In genomic region chr20:50464026-50464724, GRCh38 we compare ENCODE assay signal across 1 cellular context.
TF ChIP-seq lines count a peak whose summit lies in the region.

No MANE protein-coding gene starts in this region.

TF ChIP-seq in K562, 482 proteins besides CTCF, POLR2A, EP300 and RAD21 (continued from another document and continues in another):
- TF ChIP-seq ZBTB2 (IDR thresholded peaks at IDR 0.05), result no peak
- no peak for TF ChIP-seq NCOA1 (IDR thresholded peaks at IDR 0.05; ENCODE audit: low read depth)
- TF ChIP-seq SOX6 (IDR thresholded peaks at IDR 0.05), result no peak
- no peak for TF ChIP-seq NR4A1 (CRISPR knock-in tag; IDR thresholded peaks at IDR 0.05)
- no peak for TF ChIP-seq NR4A1 (tag; IDR thresholded peaks at IDR 0.05)
- 0 out of 2 replicates have a peak, but pooled peaks have one; percentile 36 for TF ChIP-seq SP1 (CRISPR knock-in tag; IDR thresholded peaks at IDR 0.05)
- no peak for TF ChIP-seq ZNF316 (IDR thresholded peaks at IDR 0.05)
- TF ChIP-seq PRPF4 (IDR thresholded peaks at IDR 0.05; ENCODE audit: insufficient read depth, low read depth, low read length, poor library complexity, severe bottlenecking), result no peak
- TF ChIP-seq CSDE1 (IDR thresholded peaks at IDR 0.05), result no peak
- TF ChIP-seq BRF1 (IDR thresholded peaks at IDR 0.05; ENCODE audit: borderline replicate concordance, extremely low read depth, insufficient read length), result no peak
- TF ChIP-seq THAP12 (CRISPR knock-in tag; IDR thresholded peaks at IDR 0.05), result no peak
- no peak for TF ChIP-seq GTF2F1 (IDR thresholded peaks at IDR 0.05; ENCODE audit: low read depth, low read length)
- TF ChIP-seq NCOA2 (IDR thresholded peaks at IDR 0.05; ENCODE audit: partially characterized antibody in 2 of 2), result no peak
- TF ChIP-seq TFAM (CRISPR knock-in tag; conservative IDR thresholded peaks at IDR 0.05), result no peak
- TF ChIP-seq, protein P1, sequence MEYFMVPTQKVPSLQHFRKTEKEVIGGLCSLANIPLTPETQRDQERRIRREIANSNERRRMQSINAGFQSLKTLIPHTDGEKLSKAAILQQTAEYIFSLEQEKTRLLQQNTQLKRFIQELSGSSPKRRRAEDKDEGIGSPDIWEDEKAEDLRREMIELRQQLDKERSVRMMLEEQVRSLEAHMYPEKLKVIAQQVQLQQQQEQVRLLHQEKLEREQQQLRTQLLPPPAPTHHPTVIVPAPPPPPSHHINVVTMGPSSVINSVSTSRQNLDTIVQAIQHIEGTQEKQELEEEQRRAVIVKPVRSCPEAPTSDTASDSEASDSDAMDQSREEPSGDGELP (CRISPR knock-in tag; IDR thresholded peaks at IDR 0.05; ENCODE audit: borderline replicate concordance), result peak; percentile 74; the same call in 1 of the 2 replicates
- peak; percentile 66 for TF ChIP-seq CEBPB (tag; IDR thresholded peaks at IDR 0.05)
- no peak for TF ChIP-seq FIP1L1 (IDR thresholded peaks at IDR 0.05; ENCODE audit: low read depth, low read length, poor library complexity, severe bottlenecking)
- TF ChIP-seq FOXK2 (conservative IDR thresholded peaks at IDR 0.05 in 1 of 2, IDR thresholded peaks at IDR 0.05 in 1 of 2; ENCODE audit: low read depth in 2 of 2), result no peak
- TF ChIP-seq, protein P2, sequence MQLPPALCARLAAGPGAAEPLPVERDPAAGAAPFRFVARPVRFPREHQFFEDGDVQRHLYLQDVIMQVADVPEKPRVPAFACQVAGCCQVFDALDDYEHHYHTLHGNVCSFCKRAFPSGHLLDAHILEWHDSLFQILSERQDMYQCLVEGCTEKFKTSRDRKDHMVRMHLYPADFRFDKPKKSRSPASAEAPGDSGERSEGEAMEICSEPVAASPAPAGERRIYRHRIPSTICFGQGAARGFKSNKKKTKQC (CRISPR knock-in tag; IDR thresholded peaks at IDR 0.05), result no peak
- no peak for TF ChIP-seq NR2C1 (IDR thresholded peaks at IDR 0.05)
- no peak for TF ChIP-seq NR2C1 (tag; IDR thresholded peaks at IDR 0.05)
- TF ChIP-seq ZKSCAN3 (CRISPR knock-in tag; IDR thresholded peaks at IDR 0.05), result no peak
- no peak for TF ChIP-seq MTA3 (IDR thresholded peaks at IDR 0.05; ENCODE audit: borderline replicate concordance)
- no peak for TF ChIP-seq NFATC3 (IDR thresholded peaks at IDR 0.05)
- TF ChIP-seq CHD1 (IDR thresholded peaks at IDR 0.05; ENCODE audit: low read length), result no peak
- TF ChIP-seq PML (IDR thresholded peaks at IDR 0.05; ENCODE audit: low read length), result no peak
- TF ChIP-seq HDAC8 (tag; IDR thresholded peaks at IDR 0.05), result no peak
- TF ChIP-seq ZEB2 (IDR thresholded peaks at IDR 0.05), result no peak
- no peak for TF ChIP-seq ZNF134 (CRISPR knock-in tag; conservative IDR thresholded peaks at IDR 0.05)
- TF ChIP-seq MTA1 (IDR thresholded peaks at IDR 0.05; ENCODE audit: borderline replicate concordance), result no peak
- TF ChIP-seq, protein P3, sequence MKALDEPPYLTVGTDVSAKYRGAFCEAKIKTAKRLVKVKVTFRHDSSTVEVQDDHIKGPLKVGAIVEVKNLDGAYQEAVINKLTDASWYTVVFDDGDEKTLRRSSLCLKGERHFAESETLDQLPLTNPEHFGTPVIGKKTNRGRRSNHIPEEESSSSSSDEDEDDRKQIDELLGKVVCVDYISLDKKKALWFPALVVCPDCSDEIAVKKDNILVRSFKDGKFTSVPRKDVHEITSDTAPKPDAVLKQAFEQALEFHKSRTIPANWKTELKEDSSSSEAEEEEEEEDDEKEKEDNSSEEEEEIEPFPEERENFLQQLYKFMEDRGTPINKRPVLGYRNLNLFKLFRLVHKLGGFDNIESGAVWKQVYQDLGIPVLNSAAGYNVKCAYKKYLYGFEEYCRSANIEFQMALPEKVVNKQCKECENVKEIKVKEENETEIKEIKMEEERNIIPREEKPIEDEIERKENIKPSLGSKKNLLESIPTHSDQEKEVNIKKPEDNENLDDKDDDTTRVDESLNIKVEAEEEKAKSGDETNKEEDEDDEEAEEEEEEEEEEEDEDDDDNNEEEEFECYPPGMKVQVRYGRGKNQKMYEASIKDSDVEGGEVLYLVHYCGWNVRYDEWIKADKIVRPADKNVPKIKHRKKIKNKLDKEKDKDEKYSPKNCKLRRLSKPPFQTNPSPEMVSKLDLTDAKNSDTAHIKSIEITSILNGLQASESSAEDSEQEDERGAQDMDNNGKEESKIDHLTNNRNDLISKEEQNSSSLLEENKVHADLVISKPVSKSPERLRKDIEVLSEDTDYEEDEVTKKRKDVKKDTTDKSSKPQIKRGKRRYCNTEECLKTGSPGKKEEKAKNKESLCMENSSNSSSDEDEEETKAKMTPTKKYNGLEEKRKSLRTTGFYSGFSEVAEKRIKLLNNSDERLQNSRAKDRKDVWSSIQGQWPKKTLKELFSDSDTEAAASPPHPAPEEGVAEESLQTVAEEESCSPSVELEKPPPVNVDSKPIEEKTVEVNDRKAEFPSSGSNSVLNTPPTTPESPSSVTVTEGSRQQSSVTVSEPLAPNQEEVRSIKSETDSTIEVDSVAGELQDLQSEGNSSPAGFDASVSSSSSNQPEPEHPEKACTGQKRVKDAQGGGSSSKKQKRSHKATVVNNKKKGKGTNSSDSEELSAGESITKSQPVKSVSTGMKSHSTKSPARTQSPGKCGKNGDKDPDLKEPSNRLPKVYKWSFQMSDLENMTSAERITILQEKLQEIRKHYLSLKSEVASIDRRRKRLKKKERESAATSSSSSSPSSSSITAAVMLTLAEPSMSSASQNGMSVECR (CRISPR knock-in tag; IDR thresholded peaks at IDR 0.05), result 0 out of 2 replicates have a peak, but pooled peaks have one; percentile 39
- no peak for TF ChIP-seq ZNF431 (CRISPR knock-in tag; IDR thresholded peaks at IDR 0.05)
- TF ChIP-seq KAT8 (IDR thresholded peaks at IDR 0.05; ENCODE audit: low read depth), result no peak
- TF ChIP-seq MAX (CRISPR knock-in tag; IDR thresholded peaks at IDR 0.05), result no peak; the same call in 1 of the 2 replicates
- peak; percentile 79 for TF ChIP-seq BCOR (IDR thresholded peaks at IDR 0.05)
- TF ChIP-seq SMC3 (conservative IDR thresholded peaks at IDR 0.05; ENCODE audit: insufficient read depth, low read depth, low read length), result peak; percentile 78
- no peak for TF ChIP-seq RHOXF2B (CRISPR knock-in tag; conservative IDR thresholded peaks at IDR 0.05)
- TF ChIP-seq ARID1B (IDR thresholded peaks at IDR 0.05), result no peak
- no peak for TF ChIP-seq ZNF79 (CRISPR knock-in tag; IDR thresholded peaks at IDR 0.05; ENCODE audit: low read depth)
- no peak for TF ChIP-seq FOXJ3 (CRISPR knock-in tag; IDR thresholded peaks at IDR 0.05)
- no peak for TF ChIP-seq ADNP (tag; IDR thresholded peaks at IDR 0.05)
- TF ChIP-seq ZNF778 (CRISPR knock-in tag; IDR thresholded peaks at IDR 0.05), result no peak
- no peak for TF ChIP-seq SAP30 (IDR thresholded peaks at IDR 0.05; ENCODE audit: borderline replicate concordance, insufficient read depth, low read depth, low read length, poor library complexity, severe bottlenecking)
- no peak for TF ChIP-seq SP2 (IDR thresholded peaks at IDR 0.05; ENCODE audit: extremely low read depth, low read depth, low read length, poor library complexity, severe bottlenecking)
- no peak for TF ChIP-seq HLTF (IDR thresholded peaks at IDR 0.05)
- no peak for TF ChIP-seq ZNF140 (CRISPR knock-in tag; IDR thresholded peaks at IDR 0.05)
- TF ChIP-seq, protein P4, sequence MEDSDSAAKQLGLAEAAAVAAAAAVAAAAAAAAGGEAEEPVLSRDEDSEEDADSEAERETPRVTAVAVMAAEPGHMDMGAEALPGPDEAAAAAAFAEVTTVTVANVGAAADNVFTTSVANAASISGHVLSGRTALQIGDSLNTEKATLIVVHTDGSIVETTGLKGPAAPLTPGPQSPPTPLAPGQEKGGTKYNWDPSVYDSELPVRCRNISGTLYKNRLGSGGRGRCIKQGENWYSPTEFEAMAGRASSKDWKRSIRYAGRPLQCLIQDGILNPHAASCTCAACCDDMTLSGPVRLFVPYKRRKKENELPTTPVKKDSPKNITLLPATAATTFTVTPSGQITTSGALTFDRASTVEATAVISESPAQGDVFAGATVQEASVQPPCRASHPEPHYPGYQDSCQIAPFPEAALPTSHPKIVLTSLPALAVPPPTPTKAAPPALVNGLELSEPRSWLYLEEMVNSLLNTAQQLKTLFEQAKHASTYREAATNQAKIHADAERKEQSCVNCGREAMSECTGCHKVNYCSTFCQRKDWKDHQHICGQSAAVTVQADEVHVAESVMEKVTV (CRISPR knock-in tag; IDR thresholded peaks at IDR 0.05), result peak; percentile 58
- TF ChIP-seq DDX20 (tag; IDR thresholded peaks at IDR 0.05; ENCODE audit: low read depth), result no peak
- no peak for TF ChIP-seq HMGXB4 (CRISPR knock-in tag; IDR thresholded peaks at IDR 0.05)
- no peak for TF ChIP-seq ZBTB17 (CRISPR knock-in tag; IDR thresholded peaks at IDR 0.05)
- TF ChIP-seq POLR2AphosphoS2 (IDR thresholded peaks at IDR 0.05; ENCODE audit: low read length), result no peak
- no peak for TF ChIP-seq DACH1 (IDR thresholded peaks at IDR 0.05; ENCODE audit: partially characterized antibody)
- TF ChIP-seq ZNF830 (CRISPR knock-in tag; IDR thresholded peaks at IDR 0.05), result no peak
- no peak for TF ChIP-seq CAMTA2 (CRISPR knock-in tag; conservative IDR thresholded peaks at IDR 0.05)
- TF ChIP-seq ZKSCAN1 (IDR thresholded peaks at IDR 0.05; ENCODE audit: low read depth, low read length), result no peak
- no peak for TF ChIP-seq ZKSCAN8 (CRISPR knock-in tag; IDR thresholded peaks at IDR 0.05)
- TF ChIP-seq RBBP5 (IDR thresholded peaks at IDR 0.05; ENCODE audit: borderline replicate concordance, insufficient read depth, low read length, poor library complexity, severe bottlenecking), result no peak
- TF ChIP-seq ZNF785 (CRISPR knock-in tag; IDR thresholded peaks at IDR 0.05), result no peak
- TF ChIP-seq PHB2 (IDR thresholded peaks at IDR 0.05; ENCODE audit: low read depth), result no peak
- peak; percentile 92 for TF ChIP-seq STAG1 (CRISPR knock-in tag; IDR thresholded peaks at IDR 0.05; ENCODE audit: borderline replicate concordance)
- no peak for TF ChIP-seq TAF1 (IDR thresholded peaks at IDR 0.05; ENCODE audit: control insufficient read depth, extremely low read depth, insufficient read depth, low read length, severe bottlenecking)
- TF ChIP-seq, protein P5, sequence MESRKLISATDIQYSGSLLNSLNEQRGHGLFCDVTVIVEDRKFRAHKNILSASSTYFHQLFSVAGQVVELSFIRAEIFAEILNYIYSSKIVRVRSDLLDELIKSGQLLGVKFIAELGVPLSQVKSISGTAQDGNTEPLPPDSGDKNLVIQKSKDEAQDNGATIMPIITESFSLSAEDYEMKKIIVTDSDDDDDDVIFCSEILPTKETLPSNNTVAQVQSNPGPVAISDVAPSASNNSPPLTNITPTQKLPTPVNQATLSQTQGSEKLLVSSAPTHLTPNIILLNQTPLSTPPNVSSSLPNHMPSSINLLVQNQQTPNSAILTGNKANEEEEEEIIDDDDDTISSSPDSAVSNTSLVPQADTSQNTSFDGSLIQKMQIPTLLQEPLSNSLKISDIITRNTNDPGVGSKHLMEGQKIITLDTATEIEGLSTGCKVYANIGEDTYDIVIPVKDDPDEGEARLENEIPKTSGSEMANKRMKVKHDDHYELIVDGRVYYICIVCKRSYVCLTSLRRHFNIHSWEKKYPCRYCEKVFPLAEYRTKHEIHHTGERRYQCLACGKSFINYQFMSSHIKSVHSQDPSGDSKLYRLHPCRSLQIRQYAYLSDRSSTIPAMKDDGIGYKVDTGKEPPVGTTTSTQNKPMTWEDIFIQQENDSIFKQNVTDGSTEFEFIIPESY (CRISPR knock-in tag; IDR thresholded peaks at IDR 0.05), result no peak
- TF ChIP-seq KDM1A (IDR thresholded peaks at IDR 0.05), result 0 out of 4 replicates have a peak, but pooled peaks of 1 of the 2 experiments have one; percentile 7
- no peak for TF ChIP-seq SRSF3 (IDR thresholded peaks at IDR 0.05; ENCODE audit: insufficient read depth, low read length)
- TF ChIP-seq SMARCC2 (IDR thresholded peaks at IDR 0.05; ENCODE audit: low read depth), result no peak
